In genomic region chr4:91924625-91925024, GRCh38 we compare ENCODE assay signal across 27 cellular contexts.
"Had no signal": no experiment of that assay in that cellular context is flagged by ENCODE, and none has a peak within 500 bp of the region (broad histone marks: within the 10 kb centered on the region; RNA-seq: fewer than 3 reads in every experiment).

No MANE protein-coding gene starts in this region.

- H3K4me1 Mint-ChIP-seq: activated B cell treated with CpG ODN at 0.5 μM for 24 hours; activated naive CD8-positive, alpha-beta T cell treated with anti-CD3 and anti-CD28 coated beads for 36 hours; activated naive CD8-positive, alpha-beta T cell treated with anti-CD3 and anti-CD28 coated beads, Interleukin-2, amount 50 U/mL, for 24 hours; activated T-helper 17 cell treated with anti-CD3 and anti-CD28 coated beads, Interleukin-2, amount 50 U/mL, for 72 hours; endodermal cell had no signal

- H3K27me3 Mint-ChIP-seq: activated B cell treated with CpG ODN at 0.5 μM for 24 hours; activated CD8-positive, alpha-beta T cell treated with anti-CD3 and anti-CD28 coated beads for 36 hours; activated naive CD8-positive, alpha-beta T cell treated with anti-CD3 and anti-CD28 coated beads for 36 hours; activated naive CD8-positive, alpha-beta T cell treated with anti-CD3 and anti-CD28 coated beads, Interleukin-2, amount 50 U/mL, for 24 hours; activated T-helper 17 cell treated with anti-CD3 and anti-CD28 coated beads, Interleukin-2, amount 50 U/mL, for 72 hours had no signal

- DNase-seq: activated B cell treated with CpG ODN at 0.5 μM for 24 hours; activated CD4-positive, alpha-beta T cell treated with anti-CD3 and anti-CD28 coated beads for 48 hours; activated CD4-positive, alpha-beta T cell treated with anti-CD3 and anti-CD28 coated beads, Interleukin-2, amount 50 U/mL, for 1 hour; activated CD4-positive, alpha-beta T cell treated with anti-CD3 and anti-CD28 coated beads, Interleukin-2, amount 50 U/mL, for 48 hours; activated CD8-positive, alpha-beta memory T cell treated with anti-CD3 and anti-CD28 coated beads for 24 hours; activated CD8-positive, alpha-beta T cell treated with anti-CD3 and anti-CD28 coated beads for 36 hours; activated effector memory CD4-positive, alpha-beta T cell treated with Interleukin-2 at 50 U/mL for 16 hours; activated gamma-delta T cell treated with Interleukin-2 at 50 U/mL for 16 hours; activated naive CD4-positive, alpha-beta T cell treated with anti-CD3 and anti-CD28 coated beads, Interleukin-2, amount 50 U/mL, for 16 hours; activated naive CD4-positive, alpha-beta T cell treated with Interleukin-2 at 50 U/mL for 16 hours; activated naive CD8-positive, alpha-beta T cell treated with anti-CD3 and anti-CD28 coated beads for 36 hours; activated naive CD8-positive, alpha-beta T cell treated with anti-CD3 and anti-CD28 coated beads, Interleukin-2, amount 50 U/mL, for 24 hours; activated T-cell treated with anti-CD3 and anti-CD28 coated beads, Interleukin-2, amount 50 U/mL, for 4 hours; adrenal gland; amygdala; body of pancreas; caudate nucleus; colonic mucosa; effector memory CD4-positive, alpha-beta T cell; endodermal cell; foreskin fibroblast; head of caudate nucleus; T-helper 2 cell; WERI-Rb-1 had no signal

- H3K4me1 ChIP-seq: adrenal gland, body of pancreas, colonic mucosa had no signal

- H3K27ac ChIP-seq: adrenal gland, body of pancreas, colonic mucosa, WERI-Rb-1 had no signal

- H3K27ac Mint-ChIP-seq: activated B cell treated with CpG ODN at 0.5 μM for 24 hours; activated CD8-positive, alpha-beta T cell treated with anti-CD3 and anti-CD28 coated beads for 36 hours; activated naive CD8-positive, alpha-beta T cell treated with anti-CD3 and anti-CD28 coated beads for 36 hours; activated naive CD8-positive, alpha-beta T cell treated with anti-CD3 and anti-CD28 coated beads, Interleukin-2, amount 50 U/mL, for 24 hours; activated T-helper 17 cell treated with anti-CD3 and anti-CD28 coated beads, Interleukin-2, amount 50 U/mL, for 72 hours; endodermal cell had no signal

- H3K36me3 Mint-ChIP-seq: activated naive CD8-positive, alpha-beta T cell treated with anti-CD3 and anti-CD28 coated beads for 36 hours had no signal

- H3K4me3 ChIP-seq: adrenal gland, body of pancreas, colonic mucosa had no signal

- H3K4me3 Mint-ChIP-seq: activated B cell treated with CpG ODN at 0.5 μM for 24 hours; activated CD8-positive, alpha-beta T cell treated with anti-CD3 and anti-CD28 coated beads for 36 hours; activated naive CD8-positive, alpha-beta T cell treated with anti-CD3 and anti-CD28 coated beads for 36 hours; activated naive CD8-positive, alpha-beta T cell treated with anti-CD3 and anti-CD28 coated beads, Interleukin-2, amount 50 U/mL, for 24 hours; activated T-cell treated with anti-CD3 and anti-CD28 coated beads, Interleukin-2, amount 50 U/mL, for 4 hours; activated T-helper 17 cell treated with anti-CD3 and anti-CD28 coated beads, Interleukin-2, amount 50 U/mL, for 72 hours; endodermal cell had no signal

- H3K27me3 ChIP-seq: adrenal gland, body of pancreas, colonic mucosa had no signal

- H3K9me3 ChIP-seq: adrenal gland, body of pancreas, colonic mucosa had no signal

- ATAC-seq: activated CD8-positive, alpha-beta T cell treated with anti-CD3 and anti-CD28 coated beads for 36 hours; activated naive CD8-positive, alpha-beta T cell treated with anti-CD3 and anti-CD28 coated beads, Interleukin-2, amount 50 U/mL, for 24 hours; activated T-cell treated with anti-CD3 and anti-CD28 coated beads, Interleukin-2, amount 50 U/mL, for 4 hours; activated T-helper 17 cell treated with anti-CD3 and anti-CD28 coated beads, Interleukin-2, amount 50 U/mL, for 72 hours; body of pancreas; esophagus mucosa had no signal

- H3K36me3 ChIP-seq: adrenal gland, colonic mucosa, WERI-Rb-1 had no signal

- FAIRE-seq: frontal cortex had no signal
